ENCODE assay signal across 21 cellular contexts in genomic region chr10:133663544-133664160, GRCh38. TPM values are rescaled to one million over a fixed set of nuclear protein-coding genes. Genes with fewer than 3 reads are reported as not detected.
"Had no signal": no experiment of that assay in that cellular context is flagged by ENCODE, and none has a peak within 500 bp of the region (broad histone marks: within the 10 kb centered on the region; RNA-seq: fewer than 3 reads in every experiment).

No MANE protein-coding gene starts in this region.

RNA-seq across cellular contexts. Expression of gene FRG2B, which starts 37.1 kb away (rescaled TPM):
- total RNA-seq: colonic mucosa, dermis blood vessel endothelial cell, esophagus muscularis mucosa, hepatocyte, kidney, left cardiac atrium, left ventricle myocardium inferior, lower lobe of right lung, mesothelial cell of epicardium, mucosa of gallbladder, myocyte, natural killer cell, neural crest cell, osteocyte, posterior vena cava, right atrium auricular region, sigmoid colon, stomach, thoracic aorta, transverse colon, ureter had no signal
- polyA plus RNA-seq: hepatocyte, sigmoid colon, stomach had no signal
